ENCODE assay signal across 11 cellular contexts in the genomic region with DNA sequence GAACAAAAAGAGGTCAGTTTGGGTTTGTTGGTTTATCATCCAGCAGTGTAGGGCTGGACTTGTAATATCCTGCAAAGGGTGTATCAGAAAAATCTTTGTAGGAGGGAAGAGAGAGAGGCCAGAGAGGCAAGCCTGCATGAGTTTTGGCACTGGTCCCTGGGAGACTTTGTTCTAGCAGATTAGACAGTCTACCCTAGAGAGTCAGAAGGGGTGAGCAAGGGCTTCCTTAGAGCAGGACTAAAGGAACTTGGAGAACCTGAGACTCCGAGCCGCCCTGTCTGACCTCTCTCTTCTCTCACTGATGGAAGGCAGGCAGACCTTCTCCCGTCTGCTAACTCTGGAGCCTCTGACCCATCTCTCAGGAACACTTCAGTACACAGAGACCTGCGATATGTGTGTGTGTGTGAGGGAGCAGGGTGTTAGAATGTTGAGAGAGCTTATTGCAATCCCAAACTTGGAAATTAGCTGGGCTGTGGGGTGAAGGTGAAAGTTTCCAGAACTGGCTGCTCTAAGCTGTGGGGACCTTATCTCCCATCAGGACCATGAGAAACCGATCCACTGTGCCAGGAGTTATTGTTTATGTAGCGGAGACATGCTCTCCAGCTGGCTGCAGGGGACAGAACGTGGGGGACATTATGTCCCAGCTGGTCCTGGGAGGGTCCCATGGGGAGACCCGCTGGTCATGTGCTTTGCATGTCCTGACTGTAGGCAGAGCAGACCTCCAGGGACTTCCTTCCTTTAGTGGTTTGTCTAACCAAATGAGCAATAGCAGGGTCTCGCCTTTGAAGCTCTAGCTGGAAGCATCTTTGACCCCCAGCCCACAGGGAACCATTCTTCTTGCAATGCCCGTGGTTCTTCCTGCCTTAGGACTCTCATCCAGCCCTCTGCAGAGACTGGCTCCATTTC. TPM values are rescaled to one million over a fixed set of nuclear protein-coding genes. Genes with fewer than 3 reads are reported as not detected.
DNase-seq lines count a peak whose midpoint lies in the region; ATAC-seq and TF ChIP-seq lines count a peak whose summit lies in the region.
"Had no signal": no experiment of that assay in that cellular context is flagged by ENCODE, and none has a peak within 500 bp of the region (broad histone marks: within the 10 kb centered on the region; RNA-seq: fewer than 3 reads in every experiment).

No MANE protein-coding gene starts in this region.

- TF ChIP-seq POLR2A in gastroesophageal sphincter (IDR thresholded peaks at IDR 0.05) (no peak), tibial nerve (IDR thresholded peaks at IDR 0.05) (no peak)

- DNase-seq in ascending aorta (ENCODE audit: low spot score in 2 of 2): peak in 1 of 2 donors; percentile 73
- DNase-seq in tibial nerve (ENCODE audit: low spot score in 2 of 2): peak; percentile 36 to 72
- no peak for DNase-seq in activated T-cell treated with anti-CD3 and anti-CD28 coated beads, Interleukin-2, amount 50 U/mL, for 1 hour
- DNase-seq in cerebellum (ENCODE audit: low spot score): no peak
- no peak for DNase-seq in D341Med (ENCODE audit: low spot score)
- DNase-seq: CD8-positive, alpha-beta T cell; HFFc6 had no signal

- H3K27ac ChIP-seq in ascending aorta: peak overlapping the region; percentile 75 to 77
- H3K27ac ChIP-seq in gastroesophageal sphincter: peak overlapping the region; percentile 73 to 92 (median 86)
- H3K27ac ChIP-seq in muscle layer of colon (ENCODE audit: low read depth, low read length): peak overlapping the region; percentile 57
- peak overlapping the region; percentile 67 to 92 (median 77) for H3K27ac ChIP-seq in tibial nerve

- H3K4me1 ChIP-seq in ascending aorta: peaks cover 26 to 36% of the 10 kb centered on the region in 2 donors
- peaks cover 36 to 88% (median 52%) of the 10 kb centered on the region in 3 donors for H3K4me1 ChIP-seq in gastroesophageal sphincter
- peaks cover 67% of the 10 kb centered on the region for H3K4me1 ChIP-seq in muscle layer of colon (ENCODE audit: insufficient read depth, low read length)
- H3K4me1 ChIP-seq in tibial nerve: peaks cover 0 to 83% (median 42%) of the 10 kb centered on the region in 4 donors

- H3K9me3 ChIP-seq in ascending aorta: no peaks in the 10 kb centered on the region
- H3K9me3 ChIP-seq in gastroesophageal sphincter: no peaks in the 10 kb centered on the region
- H3K9me3 ChIP-seq in muscle layer of colon (ENCODE audit: low read length): no peaks in the 10 kb centered on the region
- no peaks in the 10 kb centered on the region for H3K9me3 ChIP-seq in tibial nerve

- H3K9ac ChIP-seq in muscle layer of colon (ENCODE audit: low read length): no peak overlapping the region

- H3K27me3 ChIP-seq in ascending aorta (no peaks in the 10 kb centered on the region), gastroesophageal sphincter (no peaks in the 10 kb centered on the region), muscle layer of colon (ENCODE audit: control insufficient read depth in 1 of 2, insufficient read depth in 2 of 2, low read length in 2 of 2) (no peaks in the 10 kb centered on the region), tibial nerve (no peaks in the 10 kb centered on the region)

- H3K4me3 ChIP-seq in ascending aorta (peak overlapping the region in 1 of 2 donors; percentile 5), gastroesophageal sphincter (no peak overlapping the region), muscle layer of colon (ENCODE audit: low read depth in 1 of 2, low read length in 2 of 2) (peak overlapping the region in 1 of 2 donors; percentile 2), tibial nerve (no peak overlapping the region)

- peak; percentile 37 for ATAC-seq in gastroesophageal sphincter
- ATAC-seq in HG03354 (IDR thresholded peaks at IDR 0.05; ENCODE audit: poor library complexity, severe bottlenecking, unreplicated experiment): no peak
- ATAC-seq: activated T-helper 17 cell treated with anti-CD3 and anti-CD28 coated beads, Interleukin-2, amount 50 U/mL, for 72 hours; CD8-positive, alpha-beta T cell had no signal

- TF ChIP-seq EP300 in gastroesophageal sphincter (IDR thresholded peaks at IDR 0.05) (peak; percentile 22), tibial nerve (IDR thresholded peaks at IDR 0.05) (peak in 1 of 2 donors; percentile 53)

- intact Hi-C loops in ascending aorta (cut with DNase I): loop anchor here (5.0 kb wide), 1 partner anchor 230 kb away; no protein-coding TSS in a partner anchor

- WGBS in gastroesophageal sphincter (ENCODE audit: low coverage in 1 of 2), 2 donors: 26 to 31% methylated on average over 5 of the region's 10 CpGs
- 32 to 44% methylated on average over 10 of the region's 10 CpGs for WGBS in tibial nerve, 2 donors

- TF ChIP-seq CTCF in ascending aorta (IDR thresholded peaks at IDR 0.05) (no peak), gastroesophageal sphincter (IDR thresholded peaks at IDR 0.05) (no peak), tibial nerve (IDR thresholded peaks at IDR 0.05) (no peak)

- H3K36me3 ChIP-seq in ascending aorta: peaks cover 7 to 9% of the 10 kb centered on the region in 2 donors
- H3K36me3 ChIP-seq in gastroesophageal sphincter: peaks cover 0 to 63% of the 10 kb centered on the region in 2 donors
- peaks cover 56% of the 10 kb centered on the region for H3K36me3 ChIP-seq in muscle layer of colon (ENCODE audit: insufficient read depth, low read length)
- H3K36me3 ChIP-seq in tibial nerve: peaks cover 0 to 53% (median 7%) of the 10 kb centered on the region in 3 donors

RNA-seq across cellular contexts. Expression of a gene that starts 51.1 kb away (rescaled TPM):
- 394 TPM for total RNA-seq in ascending aorta
- total RNA-seq in gastroesophageal sphincter: 100 to 1,000 TPM; 560 to 818 (median 738) TPM
- 1,000 to 10,000 TPM in 1 of 4 donors, 100 to 1,000 TPM in 3; 300 to 1,106 (median 939) TPM for total RNA-seq in tibial nerve
- 26.7 TPM for total RNA-seq in cerebellum
- total RNA-seq: activated T-helper 17 cell treated with anti-CD3 and anti-CD28 coated beads, Interleukin-2, amount 50 U/mL, for 72 hours; CD8-positive, alpha-beta T cell had no signal

Comparison
In these comparisons a context has a peak if more than half of its experiments do, and no peak if none do; other contexts are left out.
1. DNase-seq: peak in tibial nerve (2 of 2); none in activated T-cell treated with anti-CD3 and anti-CD28 coated beads, Interleukin-2, amount 50 U/mL, for 1 hour (single experiment), cerebellum (single experiment) and D341Med (single experiment).
2. RNA of a gene that starts 51.1 kb away (total RNA-seq): 300 to 1,106 TPM in tibial nerve, 560 to 818 TPM in gastroesophageal sphincter and 394 TPM in ascending aorta (single experiment); 26.7 TPM in cerebellum (single experiment); every median in the first group is over 10 times any median in the second.
3. Peak in every context shown above with its lines, with median percentiles within 50 percentile points of each other: H3K27ac ChIP-seq.